9 cellular contexts compared by ENCODE assay signal in genomic region chrX:154542723-154543424, GRCh38.
DNase-seq lines count a peak whose midpoint lies in the region; ATAC-seq and TF ChIP-seq lines count a peak whose summit lies in the region.
"Had no signal": no experiment of that assay in that cellular context is flagged by ENCODE, and none has a peak within 500 bp of the region (broad histone marks: within the 10 kb centered on the region; RNA-seq: fewer than 3 reads in every experiment).

No MANE protein-coding gene starts in this region.

- TF ChIP-seq CTCF in HEK293 (tag by site-specific recombination; IDR thresholded peaks at IDR 0.05), result no peak

- H3K27ac ChIP-seq in HEK293 (ENCODE audit: extremely low read depth, low read depth, low read length), result no peak overlapping the region

- H3K36me3 ChIP-seq in HEK293 (ENCODE audit: control insufficient read depth in 2 of 2, insufficient read depth in 1 of 2, low read length in 2 of 2), result peaks cover 5 to 33% of the 10 kb centered on the region in 2 experiments; a peak in 2 of 3 replicates

- peak; percentile 76 for DNase-seq in SKM-1 treated with dmso at 0.1 percent for 144 hours (lab: John Stamatoyannopoulos, UW; ENCODE audit: unreplicated experiment)
- DNase-seq in effector memory CD8-positive, alpha-beta T cell, result peak in 1 of 3 experiments; percentile 22
- peak; percentile 56 for DNase-seq in stimulated activated CD8-positive, alpha-beta memory T cell treated with anti-CD3 and anti-CD28 coated beads, Interleukin-4, amount 100 ng/mL, for 48 hours
- no peak for DNase-seq in NCI-H1092 (lab: John Stamatoyannopoulos, UW)
- no peak for DNase-seq in GOT3 (lab: John Stamatoyannopoulos, UW)

- CTCF ChIA-PET in HEK293 (lab: Yijun Ruan, JAX), result interaction anchor here (0.5 to 2.1 kb wide), 3 partner anchors 9 to 1480 kb away, joined by 3 to 9 read pairs (median 4); no protein-coding TSS in a partner anchor

- peak; percentile 14 for ATAC-seq in effector memory CD8-positive, alpha-beta T cell (replicated peaks)
- ATAC-seq in HG02623 (IDR thresholded peaks at IDR 0.05; ENCODE audit: unreplicated experiment), result no peak
- ATAC-seq in HG03135 (IDR thresholded peaks at IDR 0.05; ENCODE audit: unreplicated experiment), result no peak
- ATAC-seq: GM23338 had no signal

- POLR2A ChIA-PET in HEK293 (lab: Yijun Ruan, JAX), result interaction anchor here (0.9 to 1.6 kb wide), 3 partner anchors 52 to 173 kb away, joined by 3 to 8 read pairs (median 5); partner anchors contain the start of gene SLC10A3

- H3K4me3 Mint-ChIP-seq in effector memory CD8-positive, alpha-beta T cell, result peak overlapping the region; percentile 79 to 81
- H3K4me3 Mint-ChIP-seq: GM23338 had no signal

- H3K4me1 ChIP-seq in HEK293 (ENCODE audit: control insufficient read depth, insufficient read depth, low read length), result peaks cover 3% of the 10 kb centered on the region

- H3K9me3 ChIP-seq in HEK293 (ENCODE audit: control insufficient read depth, insufficient read depth, low read depth, low read length), result no peaks in the 10 kb centered on the region

- no peak overlapping the region for H3K4me3 ChIP-seq in HEK293 (ENCODE audit: low read depth, low read length)
- H3K4me3 ChIP-seq: GM23338 had no signal

- peak overlapping the region; percentile 90 to 95 for H3K27ac Mint-ChIP-seq in effector memory CD8-positive, alpha-beta T cell
- H3K27ac Mint-ChIP-seq: GM23338 had no signal

- no peaks in the 10 kb centered on the region for H3K9me3 Mint-ChIP-seq in effector memory CD8-positive, alpha-beta T cell
- H3K9me3 Mint-ChIP-seq: GM23338 had no signal

- H3K4me1 Mint-ChIP-seq in effector memory CD8-positive, alpha-beta T cell (ENCODE audit: low read depth in 2 of 2), result peaks cover 22% of the 10 kb centered on the region in 2 donors

- H3K36me3 Mint-ChIP-seq in effector memory CD8-positive, alpha-beta T cell (ENCODE audit: insufficient read depth), result peaks cover 46% of the 10 kb centered on the region

- H3K27me3 Mint-ChIP-seq in effector memory CD8-positive, alpha-beta T cell, result no peaks in the 10 kb centered on the region

TF ChIP-seq in HEK293, 187 proteins besides CTCF, POLR2A, EP300 and RAD21:
- TF ChIP-seq ZNF341 (tag by site-specific recombination; IDR thresholded peaks at IDR 0.05; ENCODE audit: low read depth), result peak; percentile 46; the same call in 1 of the 2 replicates
- no peak for TF ChIP-seq ZNF660 (tag by site-specific recombination; IDR thresholded peaks at IDR 0.05)
- TF ChIP-seq, protein P1, sequence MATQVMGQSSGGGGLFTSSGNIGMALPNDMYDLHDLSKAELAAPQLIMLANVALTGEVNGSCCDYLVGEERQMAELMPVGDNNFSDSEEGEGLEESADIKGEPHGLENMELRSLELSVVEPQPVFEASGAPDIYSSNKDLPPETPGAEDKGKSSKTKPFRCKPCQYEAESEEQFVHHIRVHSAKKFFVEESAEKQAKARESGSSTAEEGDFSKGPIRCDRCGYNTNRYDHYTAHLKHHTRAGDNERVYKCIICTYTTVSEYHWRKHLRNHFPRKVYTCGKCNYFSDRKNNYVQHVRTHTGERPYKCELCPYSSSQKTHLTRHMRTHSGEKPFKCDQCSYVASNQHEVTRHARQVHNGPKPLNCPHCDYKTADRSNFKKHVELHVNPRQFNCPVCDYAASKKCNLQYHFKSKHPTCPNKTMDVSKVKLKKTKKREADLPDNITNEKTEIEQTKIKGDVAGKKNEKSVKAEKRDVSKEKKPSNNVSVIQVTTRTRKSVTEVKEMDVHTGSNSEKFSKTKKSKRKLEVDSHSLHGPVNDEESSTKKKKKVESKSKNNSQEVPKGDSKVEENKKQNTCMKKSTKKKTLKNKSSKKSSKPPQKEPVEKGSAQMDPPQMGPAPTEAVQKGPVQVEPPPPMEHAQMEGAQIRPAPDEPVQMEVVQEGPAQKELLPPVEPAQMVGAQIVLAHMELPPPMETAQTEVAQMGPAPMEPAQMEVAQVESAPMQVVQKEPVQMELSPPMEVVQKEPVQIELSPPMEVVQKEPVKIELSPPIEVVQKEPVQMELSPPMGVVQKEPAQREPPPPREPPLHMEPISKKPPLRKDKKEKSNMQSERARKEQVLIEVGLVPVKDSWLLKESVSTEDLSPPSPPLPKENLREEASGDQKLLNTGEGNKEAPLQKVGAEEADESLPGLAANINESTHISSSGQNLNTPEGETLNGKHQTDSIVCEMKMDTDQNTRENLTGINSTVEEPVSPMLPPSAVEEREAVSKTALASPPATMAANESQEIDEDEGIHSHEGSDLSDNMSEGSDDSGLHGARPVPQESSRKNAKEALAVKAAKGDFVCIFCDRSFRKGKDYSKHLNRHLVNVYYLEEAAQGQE (tag by site-specific recombination; IDR thresholded peaks at IDR 0.05), result peak; percentile 59; the same call in 1 of the 2 replicates
- TF ChIP-seq ZIC2 (tag by site-specific recombination; IDR thresholded peaks at IDR 0.05), result peak; percentile 34; the same call in 1 of the 2 replicates

Comparison
In these comparisons a context has a peak if more than half of its experiments do, and no peak if none do; other contexts are left out.
1. DNase-seq: peak in SKM-1 treated with dmso at 0.1 percent for 144 hours (single experiment) and stimulated activated CD8-positive, alpha-beta memory T cell treated with anti-CD3 and anti-CD28 coated beads, Interleukin-4, amount 100 ng/mL, for 48 hours (single experiment); none in NCI-H1092 (single experiment) and GOT3 (single experiment).